Comparison of ENCODE assay signal across 12 cellular contexts in genomic region chr15:80071652-80072051, GRCh38. TPM values are rescaled to one million over a fixed set of nuclear protein-coding genes. Genes with fewer than 3 reads are reported as not detected.
A peak's percentile ranks its signal among the peaks of the same experiment; 100 is the strongest.
DNase-seq lines count a peak whose midpoint lies in the region; TF ChIP-seq lines count a peak whose summit lies in the region.
"Had no signal": no experiment of that assay in that cellular context is flagged by ENCODE, and none has a peak within 500 bp of the region (broad histone marks: within the 10 kb centered on the region; RNA-seq: fewer than 3 reads in every experiment).

No MANE protein-coding gene starts in this region.

- peaks cover 97% of the 10 kb centered on the region for H3K79me2 ChIP-seq in MM.1S (ENCODE audit: low read length)
- peaks cover 96% of the 10 kb centered on the region for H3K79me2 ChIP-seq in osteoblast (ENCODE audit: insufficient read depth, low read length)

- H2AFZ ChIP-seq in MM.1S (ENCODE audit: low read length) (no peak overlapping the region), osteoblast (ENCODE audit: low read length) (no peak overlapping the region)

- in situ Hi-C loops in G401 (cut with HindIII; ENCODE audit: low sequenced_read_pairs), result no loop called here

- H3K4me2 ChIP-seq in MM.1S (ENCODE audit: low read depth, low read length), result peak overlapping the region; percentile 38
- H3K4me2 ChIP-seq in osteoblast (ENCODE audit: insufficient read depth, low read length), result peak overlapping the region; percentile 81

- no peaks in the 10 kb centered on the region for H3K9me2 ChIP-seq in MM.1S (replicated peaks; ENCODE audit: insufficient read depth, low read length)

- TF ChIP-seq CTCF in MM.1S (IDR thresholded peaks at IDR 0.05; ENCODE audit: low read length) (no peak), osteoblast (IDR thresholded peaks at IDR 0.05; ENCODE audit: extremely low read depth, low read depth, low read length) (no peak)

- peaks cover 6% of the 10 kb centered on the region for H3F3A ChIP-seq in MM.1S (ENCODE audit: insufficient read depth, low read length)

- H4K20me1 ChIP-seq in MM.1S (ENCODE audit: insufficient read depth, low read length), result peaks cover 6% of the 10 kb centered on the region; the same call in 1 of the 2 replicates
- peaks cover 11% of the 10 kb centered on the region for H4K20me1 ChIP-seq in osteoblast (ENCODE audit: insufficient read depth, low read length)

- H3K9ac ChIP-seq in MM.1S (ENCODE audit: low read length) (no peak overlapping the region), endocrine pancreas (ENCODE audit: control insufficient read depth, insufficient read depth, low read length) (no peak overlapping the region)

- H3K27me3 ChIP-seq in MM.1S (replicated peaks; ENCODE audit: insufficient read depth, low read length) (no peaks in the 10 kb centered on the region), endocrine pancreas (ENCODE audit: control insufficient read depth, insufficient read depth, low read length) (no peaks in the 10 kb centered on the region), osteoblast (ENCODE audit: insufficient read depth, low read length) (no peaks in the 10 kb centered on the region)
- H3K27me3 ChIP-seq: esophagus squamous epithelium, spleen had no signal

- H3K9me3 ChIP-seq in MM.1S (replicated peaks; ENCODE audit: insufficient read depth, low read length), result no peaks in the 10 kb centered on the region
- no peaks in the 10 kb centered on the region for H3K9me3 ChIP-seq in endocrine pancreas (ENCODE audit: control insufficient read depth, low read length)
- H3K9me3 ChIP-seq in osteoblast (ENCODE audit: low read depth, low read length), result no peaks in the 10 kb centered on the region
- H3K9me3 ChIP-seq: esophagus squamous epithelium, spleen had no signal

- DNase-seq in G401 (ENCODE audit: low spot score) (peak; percentile 16), MM.1S (no peak), osteoblast (ENCODE audit: insufficient read length, low spot score, missing footprints) (no peak), 8988T (no peak), SW 1271 (lab: John Stamatoyannopoulos, UW) (no peak), HUDEP-2 (lab: John Stamatoyannopoulos, UW; ENCODE audit: unreplicated experiment in 76 of 76) (no peak)
- no peak for DNase-seq in stimulated activated CD4-positive, alpha-beta T cell treated with anti-CD3 and anti-CD28 coated beads, Interleukin-4, amount 100 ng/mL, for 1 hour
- DNase-seq: aorta, esophagus squamous epithelium, spleen had no signal

- no peaks in the 10 kb centered on the region for H3K36me3 ChIP-seq in MM.1S (replicated peaks; ENCODE audit: insufficient read depth, low read length)
- H3K36me3 ChIP-seq in endocrine pancreas (ENCODE audit: control insufficient read depth, insufficient read depth, low read length), result no peaks in the 10 kb centered on the region
- H3K36me3 ChIP-seq in osteoblast (ENCODE audit: insufficient read depth, low read length), result no peaks in the 10 kb centered on the region
- H3K36me3 ChIP-seq: esophagus squamous epithelium, spleen had no signal

- H3K4me3 ChIP-seq in MM.1S (ENCODE audit: low read length), result peak overlapping the region; percentile 58
- H3K4me3 ChIP-seq in endocrine pancreas (ENCODE audit: control insufficient read depth, insufficient read depth, low read length), result peak overlapping the region; percentile 97
- H3K4me3 ChIP-seq in osteoblast (ENCODE audit: insufficient read depth, low read length), result peak overlapping the region; percentile 68
- H3K4me3 ChIP-seq: lung had no signal

- H3K4me1 ChIP-seq in MM.1S (ENCODE audit: low read length), result peaks cover 7% of the 10 kb centered on the region; the same call in 1 of the 2 replicates
- H3K4me1 ChIP-seq in endocrine pancreas (ENCODE audit: control insufficient read depth, insufficient read depth, low read length), result peaks cover 39% of the 10 kb centered on the region
- peaks cover 40% of the 10 kb centered on the region for H3K4me1 ChIP-seq in osteoblast (ENCODE audit: insufficient read depth, low read length)

- H3K27ac ChIP-seq in MM.1S (ENCODE audit: low read length), result no peak overlapping the region
- peak overlapping the region; percentile 38 for H3K27ac ChIP-seq in osteoblast (ENCODE audit: low read depth, low read length)

RNA-seq across cellular contexts. Expression of gene ZFAND6, which starts 12.2 kb away (rescaled TPM):
- total RNA-seq in G401 (2014; rRNA removed; shearing (Covaris generic)), result 143 and 196 TPM in 2 replicates
- 109 and 112 TPM in 2 replicates for total RNA-seq in osteoblast
